Comparison of ENCODE assay signal across 9 cellular contexts in genomic region chr17:45221997-45222272, GRCh38. TPM values are rescaled to one million over a fixed set of nuclear protein-coding genes. Genes with fewer than 3 reads are reported as not detected.
DNase-seq lines count a peak whose midpoint lies in the region; ATAC-seq and TF ChIP-seq lines count a peak whose summit lies in the region.
"Had no signal": no experiment of that assay in that cellular context is flagged by ENCODE, and none has a peak within 500 bp of the region (broad histone marks: within the 10 kb centered on the region; RNA-seq: fewer than 3 reads in every experiment).

No MANE protein-coding gene starts in this region.

- no peak for ATAC-seq in GM18498 (IDR thresholded peaks at IDR 0.05; ENCODE audit: unreplicated experiment)

- H3K4me1 ChIP-seq in KMS-11 (ENCODE audit: low read depth, poor library complexity, severe bottlenecking) (peaks cover 57% of the 10 kb centered on the region), mucosa of rectum (ENCODE audit: control insufficient read depth in 2 of 2, insufficient read depth in 2 of 2, low read length in 2 of 2) (peaks cover 21 to 25% of the 10 kb centered on the region in 2 donors)

- H2AFZ ChIP-seq in KMS-11 (ENCODE audit: low read depth): no peak overlapping the region

- no peak overlapping the region for H3K27ac Mint-ChIP-seq in HFFc6

- CTCF ChIA-PET in AG04450 (lab: Charles Lee): interaction anchor here (0.6 kb wide), 1 partner anchor 73 kb away, joined by 3 read pairs; no protein-coding TSS in a partner anchor

- POLR2A ChIA-PET in AG04450 (lab: Yijun Ruan, JAX): interaction anchor here (0.6 kb wide), 1 partner anchor 29 kb away, joined by 3 read pairs; no protein-coding TSS in a partner anchor

- H3K9me3 ChIP-seq in AG04450 (ENCODE audit: control insufficient read depth, insufficient read depth, low read length) (no peaks in the 10 kb centered on the region; the same call in 1 of the 2 replicates), mucosa of rectum (ENCODE audit: control insufficient read depth in 2 of 2, low read length in 2 of 2) (no peaks in the 10 kb centered on the region)

- peak overlapping the region; percentile 83 for H3K9ac ChIP-seq in KMS-11
- peak overlapping the region in 1 of 2 donors; percentile 64 for H3K9ac ChIP-seq in mucosa of rectum (ENCODE audit: low read depth in 1 of 2, low read length in 2 of 2)

- H3K4me1 Mint-ChIP-seq in HFFc6 (ENCODE audit: low read depth): peaks cover 28% of the 10 kb centered on the region

- H3K36me3 ChIP-seq in KMS-11 (ENCODE audit: insufficient read depth) (no peaks in the 10 kb centered on the region), mucosa of rectum (ENCODE audit: control insufficient read depth in 2 of 2, insufficient read depth in 2 of 2, low read length in 2 of 2) (no peaks in the 10 kb centered on the region)

- H3K36me3 Mint-ChIP-seq in HFFc6 (ENCODE audit: low read depth): no peaks in the 10 kb centered on the region

- no peak for DNase-seq in AG04450 (ENCODE audit: low read depth, low spot score)
- no peak for DNase-seq in dorsolateral prefrontal cortex
- DNase-seq in amygdala (lab: John Stamatoyannopoulos, UW): no peak
- no peak for DNase-seq in NCI-H2107 treated with DMSO at 0.1 percent for 48 hours (lab: John Stamatoyannopoulos, UW; ENCODE audit: unreplicated experiment)
- no peak for DNase-seq in HFFc6

- peaks cover 64% of the 10 kb centered on the region for H3K79me2 ChIP-seq in KMS-11 (ENCODE audit: insufficient read depth, low read depth)

- no peaks in the 10 kb centered on the region for H3K9me3 Mint-ChIP-seq in HFFc6
- H3K9me3 Mint-ChIP-seq: activated naive CD4-positive, alpha-beta T cell treated with anti-CD3 and anti-CD28 coated beads, Interleukin-2, amount 50 U/mL, for 72 hours had no signal

- intact Hi-C loops in dorsolateral prefrontal cortex (cut with DNase I): no loop called here

- H3K27me3 Mint-ChIP-seq in HFFc6 (ENCODE audit: insufficient read depth): peaks cover 9% of the 10 kb centered on the region; the same call in 1 of the 2 replicates

- H3K4me3 ChIP-seq in AG04450 (ENCODE audit: low read depth, low read length) (peak overlapping the region; percentile 59), KMS-11 (IDR thresholded peaks at IDR 0.05; ENCODE audit: insufficient read depth, low read depth, low read length) (no peak overlapping the region), dorsolateral prefrontal cortex (peak overlapping the region in 56 of 59 donors; percentile 33 to 77 (median 61)), mucosa of rectum (ENCODE audit: low read length in 2 of 2) (peak overlapping the region in 1 of 2 donors; percentile 53)

- H3K4me3 Mint-ChIP-seq in HFFc6: no peak overlapping the region

- H4K20me1 ChIP-seq in KMS-11 (ENCODE audit: insufficient read depth): no peaks in the 10 kb centered on the region

- H3K27ac ChIP-seq in AG04450 (ENCODE audit: low read depth, low read length) (no peak overlapping the region), KMS-11 (peak overlapping the region; percentile 97), dorsolateral prefrontal cortex (peak overlapping the region in 22 of 59 donors; percentile 23 to 75 (median 54)), mucosa of rectum (ENCODE audit: low read depth in 2 of 2, low read length in 2 of 2) (peak overlapping the region; percentile 48 to 88)

- peak overlapping the region; percentile 100 for H3K4me2 ChIP-seq in KMS-11

- H3K27me3 ChIP-seq in AG04450 (ENCODE audit: control insufficient read depth, insufficient read depth, low read length) (peaks cover 24% of the 10 kb centered on the region), KMS-11 (ENCODE audit: insufficient read depth, low read depth) (no peaks in the 10 kb centered on the region), dorsolateral prefrontal cortex (peaks cover 0 to 26% (median 0%) of the 10 kb centered on the region in 45 donors), mucosa of rectum (ENCODE audit: control insufficient read depth in 2 of 2, insufficient read depth in 2 of 2, low read length in 2 of 2) (peaks cover 2 to 9% of the 10 kb centered on the region in 2 donors)

- TF ChIP-seq CTCF in AG04450 (IDR thresholded peaks at IDR 0.05; ENCODE audit: low read depth, low read length) (no peak), KMS-11 (conservative IDR thresholded peaks at IDR 0.05; ENCODE audit: low read depth, low read length) (no peak), dorsolateral prefrontal cortex (IDR thresholded peaks at IDR 0.05 in 54 of 56, conservative IDR thresholded peaks at IDR 0.05 in 2 of 56; ENCODE audit: low read depth in 1 of 56, partially characterized antibody in 56 of 56) (no peak), HFFc6 (IDR thresholded peaks at IDR 0.05) (no peak)

RNA-seq across cellular contexts. Expression of gene FMNL1, which starts 0.2 kb away (rescaled TPM):
- 1.1 and 1.8 TPM in 2 replicates for polyA plus RNA-seq in AG04450 (2011; rRNA removed)
- 2.6 and 3.2 TPM in 2 replicates for polyA minus RNA-seq in AG04450 (2011; rRNA and poly(A)+ RNA removed)
- 10 to 100 TPM; 19.3 to 53.5 (median 36.5) TPM for total RNA-seq in dorsolateral prefrontal cortex
- 1 to 10 TPM; 1.6 to 8.0 (median 6.0) TPM for total RNA-seq in HFFc6 (2021; fragmentation: NEBNext Ultra II Directional; extraction: Animal tissue kit (Norgen Biotek cat#: 25700))

RNA-seq across cellular contexts. Expression of gene SPATA32, which starts 40.0 kb away (rescaled TPM):
- polyA plus RNA-seq in AG04450 (2011; rRNA removed): not detected in 2 replicates
- 0.13 TPM in 1 of 2 replicates, not detected in the other for polyA minus RNA-seq in AG04450 (2011; rRNA and poly(A)+ RNA removed)
- under 1 TPM in 9 of 120 experiments, not detected in 111; 0.26 to 0.63 (median 0.35) TPM for total RNA-seq in dorsolateral prefrontal cortex
- under 1 TPM in 1 of 6 experiments, not detected in 5; 0.11 TPM for total RNA-seq in HFFc6 (2021; fragmentation: NEBNext Ultra II Directional; extraction: Animal tissue kit (Norgen Biotek cat#: 25700))
